12 cellular contexts compared by ENCODE assay signal in genomic region chr15:38905634-38906033, GRCh38.
DNase-seq lines count a peak whose midpoint lies in the region; ATAC-seq and TF ChIP-seq lines count a peak whose summit lies in the region.
"Had no signal": no experiment of that assay in that cellular context is flagged by ENCODE, and none has a peak within 500 bp of the region (broad histone marks: within the 10 kb centered on the region; RNA-seq: fewer than 3 reads in every experiment).

No MANE protein-coding gene starts in this region.

- H2AFZ ChIP-seq in GM23248: no peak overlapping the region
- H2AFZ ChIP-seq: PC-9 had no signal

- no peaks in the 10 kb centered on the region for H3K36me3 ChIP-seq in GM23248 (ENCODE audit: low read depth)

- peaks cover 10% of the 10 kb centered on the region; the same call in 1 of the 2 replicates for H3F3A ChIP-seq in GM23248 (ENCODE audit: insufficient read depth)

- in situ Hi-C loops in GM23248 (cut with MboI): no loop called here

- peaks cover 13% of the 10 kb centered on the region for H3K9me3 Mint-ChIP-seq in activated T-cell treated with anti-CD3 and anti-CD28 coated beads, Interleukin-2, amount 50 U/mL, for 4 hours

- no peaks in the 10 kb centered on the region for H3K79me2 ChIP-seq in GM23248 (ENCODE audit: insufficient read depth)

- H3K9me2 ChIP-seq in GM23248 (ENCODE audit: insufficient read depth): no peaks in the 10 kb centered on the region

- no peak overlapping the region for H3K9ac ChIP-seq in GM23248

- H3K4me1 Mint-ChIP-seq in activated T-cell treated with anti-CD3 and anti-CD28 coated beads, Interleukin-2, amount 50 U/mL, for 4 hours (ENCODE audit: low read depth): no peaks in the 10 kb centered on the region
- H3K4me1 Mint-ChIP-seq: IgD-negative memory B cell had no signal

- no peak for ATAC-seq in activated T-cell treated with anti-CD3 and anti-CD28 coated beads, Interleukin-2, amount 50 U/mL, for 4 hours
- no peak for ATAC-seq in GM18870 (IDR thresholded peaks at IDR 0.05; ENCODE audit: unreplicated experiment)

- DNase-seq in GM23248 (peak; percentile 27), NCI-H226 (peak; percentile 14), choroid plexus epithelial cell (ENCODE audit: low read depth) (peak; percentile 68), kidney tubule cell (ENCODE audit: low spot score) (peak; percentile 24)
- DNase-seq in activated T-cell treated with anti-CD3 and anti-CD28 coated beads, Interleukin-2, amount 50 U/mL, for 4 hours: no peak
- DNase-seq in stimulated activated CD4-positive, alpha-beta T cell treated with anti-CD3 and anti-CD28 coated beads, Interleukin-4, amount 100 ng/mL, for 1 hour: no peak
- DNase-seq: COR-L47, NCI-H187, NCI-H748 treated with DMSO at 0.1 percent for 48 hours, PC-9 had no signal

- H3K36me3 Mint-ChIP-seq in activated T-cell treated with anti-CD3 and anti-CD28 coated beads, Interleukin-2, amount 50 U/mL, for 4 hours (ENCODE audit: insufficient read depth): peaks cover 4% of the 10 kb centered on the region
- H3K36me3 Mint-ChIP-seq: IgD-negative memory B cell had no signal

- WGBS in GM23248 (ENCODE audit: low coverage in 1 of 2, low lambda C conversion rate in 2 of 2, missing lambda C conversion rate in 2 of 2), 2 experiments: 15 to 24% methylated on average over 1 of the region's 1 CpG

- H3K4me3 ChIP-seq in GM23248 (no peak overlapping the region), choroid plexus epithelial cell (ENCODE audit: low read depth, low read length) (no peak overlapping the region)
- H3K4me3 ChIP-seq: PC-9 had no signal

- no peak overlapping the region for H3K27ac ChIP-seq in GM23248
- H3K27ac ChIP-seq: PC-9 had no signal

- no peak for TF ChIP-seq CTCF in choroid plexus epithelial cell (conservative IDR thresholded peaks at IDR 0.05; ENCODE audit: low read depth, low read length)

- H4K20me1 ChIP-seq in GM23248 (ENCODE audit: insufficient read depth): no peaks in the 10 kb centered on the region

- H3K4me1 ChIP-seq in GM23248 (ENCODE audit: insufficient read depth): 0 out of 2 replicates have a peak, but pooled peaks cover 5% of the 10 kb centered on the region

- H3K9me3 ChIP-seq in GM23248 (ENCODE audit: low read depth): no peaks in the 10 kb centered on the region

- no peaks in the 10 kb centered on the region for H3K27me3 ChIP-seq in GM23248 (replicated peaks; ENCODE audit: insufficient read depth)

- H3K27me3 Mint-ChIP-seq in activated T-cell treated with anti-CD3 and anti-CD28 coated beads, Interleukin-2, amount 50 U/mL, for 4 hours (ENCODE audit: low read depth): peaks cover 10% of the 10 kb centered on the region

- no peak overlapping the region for H3K4me2 ChIP-seq in GM23248 (ENCODE audit: unreplicated experiment)
- H3K4me2 ChIP-seq: PC-9 had no signal

- H3K4me3 Mint-ChIP-seq in activated T-cell treated with anti-CD3 and anti-CD28 coated beads, Interleukin-2, amount 50 U/mL, for 4 hours: no peak overlapping the region
- H3K4me3 Mint-ChIP-seq: IgD-negative memory B cell had no signal

Comparison
In these comparisons a context has a peak if more than half of its experiments do, and no peak if none do; other contexts are left out.
1. DNase-seq: peak in GM23248 (single experiment), NCI-H226 (single experiment), choroid plexus epithelial cell (single experiment) and kidney tubule cell (single experiment); none in activated T-cell treated with anti-CD3 and anti-CD28 coated beads, Interleukin-2, amount 50 U/mL, for 4 hours (single experiment) and stimulated activated CD4-positive, alpha-beta T cell treated with anti-CD3 and anti-CD28 coated beads, Interleukin-4, amount 100 ng/mL, for 1 hour (single experiment).